In genomic region chr4:56345461-56345860, GRCh38 we compare ENCODE assay signal across 32 cellular contexts.
"Had no signal": no experiment of that assay in that cellular context is flagged by ENCODE, and none has a peak within 500 bp of the region (broad histone marks: within the 10 kb centered on the region; RNA-seq: fewer than 3 reads in every experiment).

No MANE protein-coding gene starts in this region.

- H3K9me3 ChIP-seq: body of pancreas, esophagus muscularis mucosa, gastrocnemius medialis, heart left ventricle had no signal

- H3K27me3 ChIP-seq: body of pancreas, esophagus muscularis mucosa, foreskin keratinocyte, gastrocnemius medialis, heart left ventricle had no signal

- DNase-seq: activated CD4-positive, alpha-beta memory T cell treated with anti-CD3 and anti-CD28 coated beads, Interleukin-2, amount 10 ng/mL, durations not matched to agents 7 days and 5 days; activated CD4-positive, alpha-beta T cell treated with anti-CD3 and anti-CD28 coated beads for 1 hour; activated CD4-positive, alpha-beta T cell treated with anti-CD3 and anti-CD28 coated beads for 4 hours; activated CD4-positive, alpha-beta T cell treated with anti-CD3 and anti-CD28 coated beads, Interleukin-2, amount 10 ng/mL, durations not matched to agents 7 days and 5 days; activated CD4-positive, alpha-beta T cell treated with anti-CD3 and anti-CD28 coated beads, Interleukin-2, amount 50 U/mL, for 4 hours; activated CD8-positive, alpha-beta memory T cell treated with anti-CD3 and anti-CD28 coated beads, Interleukin-2, amount 50 U/mL, for 48 hours; activated gamma-delta T cell; activated naive CD4-positive, alpha-beta T cell; activated naive CD4-positive, alpha-beta T cell treated with anti-CD3 and anti-CD28 coated beads, Interleukin-2, amount 10 ng/mL, durations not matched to agents 7 days and 5 days; activated naive CD8-positive, alpha-beta T cell treated with anti-CD3 and anti-CD28 coated beads, Interleukin-2, amount 10 ng/mL, durations not matched to agents 7 days and 5 days; activated T-cell treated with anti-CD3 and anti-CD28 coated beads for 4 hours; activated T-cell treated with anti-CD3 and anti-CD28 coated beads, Interleukin-2, amount 50 U/mL, for 24 hours; activated T-cell treated with anti-CD3 and anti-CD28 coated beads, Interleukin-2, amount 50 U/mL, for 72 hours; amygdala; aorta; body of pancreas; caudate nucleus; cortex of kidney; dermis blood vessel endothelial cell; effector CD4-positive, alpha-beta T cell; effector memory CD8-positive, alpha-beta T cell; erythroblast; foreskin keratinocyte; gastrocnemius medialis; glutamatergic neuron; heart left ventricle; T-helper 1 cell; T-helper 17 cell had no signal

- H3K27ac ChIP-seq: body of pancreas, esophagus muscularis mucosa, foreskin keratinocyte, gastrocnemius medialis, heart left ventricle, VCaP had no signal

- H3K4me1 ChIP-seq: body of pancreas, esophagus muscularis mucosa, foreskin keratinocyte, gastrocnemius medialis, heart left ventricle had no signal

- H3K4me3 ChIP-seq: body of pancreas, esophagus muscularis mucosa, gastrocnemius medialis, heart left ventricle had no signal

- ATAC-seq: activated naive CD4-positive, alpha-beta T cell treated with anti-CD3 and anti-CD28 coated beads, Interleukin-2, amount 50 U/mL, for 72 hours; activated T-cell treated with anti-CD3 and anti-CD28 coated beads, Interleukin-2, amount 50 U/mL, for 72 hours; body of pancreas; effector memory CD8-positive, alpha-beta T cell; foreskin keratinocyte; gastrocnemius medialis; heart left ventricle; T-helper 17 cell; WTC11 had no signal
